24 cellular contexts compared by ENCODE assay signal in the genomic region with DNA sequence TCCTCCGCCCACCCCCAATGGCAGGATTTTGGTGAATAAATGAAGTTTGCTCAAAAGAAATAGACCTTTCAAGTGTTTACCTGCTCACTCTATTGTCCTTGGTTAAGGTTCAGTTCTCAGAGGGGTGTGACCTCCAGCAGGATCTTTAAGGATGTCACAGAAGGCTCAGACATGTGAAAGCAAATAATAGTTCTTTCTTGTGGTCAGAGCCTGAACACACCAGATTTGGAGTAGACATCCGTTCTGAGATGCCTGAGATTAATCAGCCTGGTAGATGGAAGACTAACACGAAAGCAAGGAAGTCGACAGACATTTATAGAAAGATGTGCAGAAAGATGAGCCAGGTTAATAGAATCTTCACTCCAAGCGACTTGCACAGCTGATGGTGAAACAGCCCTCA.
"Had no signal": no experiment of that assay in that cellular context is flagged by ENCODE, and none has a peak within 500 bp of the region (broad histone marks: within the 10 kb centered on the region; RNA-seq: fewer than 3 reads in every experiment).

No MANE protein-coding gene starts in this region.

- H3K4me3 ChIP-seq: dorsolateral prefrontal cortex, gastrocnemius medialis, lung, mucosa of descending colon, ovary, psoas muscle, sigmoid colon, skin epidermis, spleen, testis, tibial nerve, upper lobe of right lung, uterus had no signal

- DNase-seq: dorsolateral prefrontal cortex; effector CD4-positive, alpha-beta T cell; foreskin fibroblast; gastrocnemius medialis; head of caudate nucleus; kidney; mucosa of descending colon; naive B cell; nucleus accumbens; ovary; posterior cingulate gyrus; psoas muscle; right cardiac atrium; sigmoid colon; spleen; stimulated activated CD4-positive, alpha-beta T cell treated with anti-CD3 and anti-CD28 coated beads, Interleukin-4, amount 100 ng/mL, for 4 hours; stimulated activated naive CD8-positive, alpha-beta T cell treated with anti-CD3 and anti-CD28 coated beads, Interleukin-15, Interleukin-2, amounts not matched to agents 100 U/mL and 50 U/mL, for 24 hours; substantia nigra; testis; upper lobe of right lung; uterus had no signal

- H3K9me3 ChIP-seq: gastrocnemius medialis, ovary, psoas muscle, testis, upper lobe of right lung, uterus had no signal

- H3K27ac ChIP-seq: dorsolateral prefrontal cortex, gastrocnemius medialis, ovary, psoas muscle, sigmoid colon, skin epidermis, spleen, testis, tibial nerve, upper lobe of right lung, uterus had no signal

- H3K4me1 ChIP-seq: gastrocnemius medialis, psoas muscle, sigmoid colon, testis, upper lobe of right lung, uterus had no signal

- H3K27me3 ChIP-seq: gastrocnemius medialis, ovary, sigmoid colon, spleen, testis, tibial nerve, upper lobe of right lung, uterus had no signal

- H3K36me3 ChIP-seq: gastrocnemius medialis, ovary, sigmoid colon, spleen, tibial nerve, upper lobe of right lung, uterus had no signal
